In the genomic region with DNA sequence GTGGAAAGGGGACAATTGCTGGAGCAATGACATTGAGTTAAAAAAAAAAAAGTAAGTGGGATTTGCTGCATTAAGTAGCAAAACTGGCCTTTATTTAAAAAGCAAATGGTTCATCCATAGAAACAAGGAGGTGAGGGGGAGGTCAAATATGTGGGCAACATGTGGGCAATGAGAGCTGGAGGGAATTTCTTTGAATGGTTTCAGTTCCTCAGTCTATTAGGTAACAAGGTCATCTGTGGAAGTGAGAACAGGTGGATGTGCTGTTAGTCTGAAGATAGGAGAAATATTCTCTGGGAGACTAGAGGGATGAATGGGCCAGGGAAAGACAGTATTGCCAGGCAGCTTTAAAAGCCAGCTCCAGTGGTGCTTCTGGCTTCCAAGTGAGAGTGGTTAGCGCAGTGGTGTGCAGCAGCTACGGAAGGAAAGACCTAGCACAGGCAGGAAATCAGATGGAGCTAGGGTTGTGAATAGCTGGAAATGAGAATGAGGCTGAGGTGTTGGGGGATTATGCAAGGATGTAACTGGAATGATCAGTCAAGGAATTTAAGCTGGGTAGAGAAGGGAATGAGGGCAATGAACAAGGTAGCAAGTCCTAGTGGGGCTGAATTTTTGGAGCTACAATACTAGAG, we compare ENCODE assay signal across 18 cellular contexts.
DNase-seq lines count a peak whose midpoint lies in the region; ATAC-seq, FAIRE-seq and TF ChIP-seq lines count a peak whose summit lies in the region.
"Had no signal": no experiment of that assay in that cellular context is flagged by ENCODE, and none has a peak within 500 bp of the region (broad histone marks: within the 10 kb centered on the region; RNA-seq: fewer than 3 reads in every experiment).

No MANE protein-coding gene starts in this region.

- POLR2A ChIA-PET in GM12878 (lab: Charles Lee) = no interaction called here

- H3K27me3 ChIP-seq in GM12878 (replicated peaks in 1 of 2; ENCODE audit: control insufficient read depth in 2 of 2, insufficient read depth in 2 of 2, low read length in 1 of 2) = no peaks in the 10 kb centered on the region
- H3K27me3 ChIP-seq: foreskin keratinocyte had no signal

- H3K4me2 ChIP-seq in GM12878 (ENCODE audit: control insufficient read depth, insufficient read depth) = peak overlapping the region; percentile 50; the same call in 1 of the 2 replicates

- WGBS in GM12878 (ENCODE audit: insufficient coverage, insufficient replicate concordance, low lambda C conversion rate, missing lambda C conversion rate) = 0% methylated on average over 2 of the region's 2 CpGs

- DNase-seq in GM12865 (ENCODE audit: low read depth) = peak; percentile 18
- peak; percentile 15 for DNase-seq in GM12878 (ENCODE audit: low read depth, low spot score)
- DNase-seq in NCI-H345 (lab: John Stamatoyannopoulos, UW) = no peak
- DNase-seq in posterior vena cava (ENCODE audit: low spot score) = no peak
- no peak for DNase-seq in Kasumi-1 (lab: John Stamatoyannopoulos, UW)
- DNase-seq in activated CD8-positive, alpha-beta memory T cell treated with anti-CD3 and anti-CD28 coated beads, Interleukin-2, amount 50 U/mL, for 48 hours = no peak
- DNase-seq: cerebellar nuclear complex, EL, foreskin keratinocyte, naive B cell, NCI-H1436, NCI-H2171, NCI-H526 treated with DMSO at 0.1 percent for 48 hours, right cardiac atrium, Right ventricle myocardium superior had no signal

- TF ChIP-seq EP300 in GM12878 (IDR thresholded peaks at IDR 0.05; ENCODE audit: borderline replicate concordance in 1 of 2, control insufficient read depth in 1 of 2, low read depth in 2 of 2, low read length in 2 of 2) = peak; percentile 73 to 79; a peak in 2 of 4 replicates

- H4K20me1 ChIP-seq in GM12878 (ENCODE audit: control insufficient read depth, insufficient read depth) = no peaks in the 10 kb centered on the region

- ATAC-seq in GM19397 (IDR thresholded peaks at IDR 0.05; ENCODE audit: unreplicated experiment) = peak; percentile 45
- peak; percentile 54 for ATAC-seq in HG03095 (IDR thresholded peaks at IDR 0.05; ENCODE audit: unreplicated experiment)
- ATAC-seq in GM12878 = peak; percentile 85
- ATAC-seq: foreskin keratinocyte had no signal

- TF ChIP-seq RAD21 in GM12878 (IDR thresholded peaks at IDR 0.05; ENCODE audit: insufficient read depth, low read depth, low read length) = no peak

- no TSS peak for BruUV-seq in GM12878 (replicated peaks; lab: Mats Ljungman, UMichigan)

- H3K4me3 ChIP-seq in GM12865 (ENCODE audit: low read depth, low read length) = no peak overlapping the region
- no peak overlapping the region for H3K4me3 ChIP-seq in GM12878

- H2AFZ ChIP-seq in GM12878 (ENCODE audit: control insufficient read depth, low read depth, low read length) = no peak overlapping the region

- SMC1A ChIA-PET in GM12878 (lab: Charles Lee; ENCODE audit: uncharacterized antibody, unreplicated experiment) = interaction anchor here (0.9 to 1.4 kb wide), 5 partner anchors 9 to 27 kb away, joined by 3 to 4 read pairs (median 3); no protein-coding TSS in a partner anchor

- H3K9me3 ChIP-seq in GM12878 (replicated peaks; ENCODE audit: control insufficient read depth, insufficient read depth, low read length) = no peaks in the 10 kb centered on the region

- no peaks in the 10 kb centered on the region for H3K4me1 ChIP-seq in GM12878 (ENCODE audit: control insufficient read depth, insufficient read depth, low read length)
- H3K4me1 ChIP-seq: foreskin keratinocyte had no signal

- no peaks in the 10 kb centered on the region for H3K36me3 ChIP-seq in GM12878 (ENCODE audit: control insufficient read depth in 2 of 2, insufficient read depth in 2 of 2, low read length in 1 of 2)

- H3K79me2 ChIP-seq in GM12878 (ENCODE audit: control insufficient read depth, insufficient read depth, low read length) = no peaks in the 10 kb centered on the region

- intact Hi-C loops in GM12878 (cut with micrococcal nuclease; ENCODE audit: unreplicated experiment) = no loop called here
- intact Hi-C loops in posterior vena cava (cut with DNase I) = no loop called here

- CTCF ChIA-PET in GM12878 (lab: Yijun Ruan, JAX) = interaction anchor here (0.7 to 1.6 kb wide), 2 partner anchors 22 to 1728 kb away, joined by 3 to 4 read pairs; no protein-coding TSS in a partner anchor

- no peak for FAIRE-seq in GM12878 (lab: Jason Lieb, UNC)
- FAIRE-seq: keratinocyte had no signal

- no peak for TF ChIP-seq CTCF in GM12865 (IDR thresholded peaks at IDR 0.05; ENCODE audit: insufficient read depth, low read depth, low read length, missing control alignments)
- TF ChIP-seq CTCF in GM12878 (IDR thresholded peaks at IDR 0.05 in 2 of 3, conservative IDR thresholded peaks at IDR 0.05 in 1 of 3; ENCODE audit: control insufficient read depth in 2 of 3, extremely low read depth in 1 of 3, insufficient read depth in 1 of 3, low read depth in 3 of 3, low read length in 3 of 3) = no peak

- RAD21 ChIA-PET in GM12878 (lab: Charles Lee; ENCODE audit: unreplicated experiment) = no interaction called here

- no peak for TF ChIP-seq POLR2A in GM12878 (IDR thresholded peaks at IDR 0.05; ENCODE audit: low read depth, low read length)

- in situ Hi-C loops in GM12878 (cut with MboI) = no loop called here

- no peak overlapping the region for H3K9ac ChIP-seq in GM12878 (ENCODE audit: control insufficient read depth, insufficient read depth, low read length)

- no peak overlapping the region for H3K27ac ChIP-seq in GM12878 (ENCODE audit: control insufficient read depth, insufficient read depth)
- H3K27ac ChIP-seq: foreskin keratinocyte had no signal

TF ChIP-seq in GM12878, 131 proteins besides CTCF, POLR2A, EP300 and RAD21 (continues in another document):
- no peak for TF ChIP-seq ATF7 (IDR thresholded peaks at IDR 0.05; ENCODE audit: low read depth)
- TF ChIP-seq, protein P1, sequence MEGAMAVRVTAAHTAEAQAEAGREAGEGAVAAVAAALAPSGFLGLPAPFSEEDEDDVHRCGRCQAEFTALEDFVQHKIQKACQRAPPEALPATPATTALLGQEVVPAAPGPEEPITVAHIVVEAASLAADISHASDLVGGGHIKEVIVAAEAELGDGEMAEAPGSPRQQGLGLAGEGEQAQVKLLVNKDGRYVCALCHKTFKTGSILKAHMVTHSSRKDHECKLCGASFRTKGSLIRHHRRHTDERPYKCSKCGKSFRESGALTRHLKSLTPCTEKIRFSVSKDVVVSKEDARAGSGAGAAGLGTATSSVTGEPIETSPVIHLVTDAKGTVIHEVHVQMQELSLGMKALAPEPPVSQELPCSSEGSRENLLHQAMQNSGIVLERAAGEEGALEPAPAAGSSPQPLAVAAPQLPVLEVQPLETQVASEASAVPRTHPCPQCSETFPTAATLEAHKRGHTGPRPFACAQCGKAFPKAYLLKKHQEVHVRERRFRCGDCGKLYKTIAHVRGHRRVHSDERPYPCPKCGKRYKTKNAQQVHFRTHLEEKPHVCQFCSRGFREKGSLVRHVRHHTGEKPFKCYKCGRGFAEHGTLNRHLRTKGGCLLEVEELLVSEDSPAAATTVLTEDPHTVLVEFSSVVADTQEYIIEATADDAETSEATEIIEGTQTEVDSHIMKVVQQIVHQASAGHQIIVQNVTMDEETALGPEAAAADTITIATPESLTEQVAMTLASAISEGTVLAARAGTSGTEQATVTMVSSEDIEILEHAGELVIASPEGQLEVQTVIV (IDR thresholded peaks at IDR 0.05; ENCODE audit: borderline replicate concordance, partially characterized antibody) = no peak
- TF ChIP-seq IKZF2 (IDR thresholded peaks at IDR 0.05) = peak; percentile 65 to 70
- TF ChIP-seq DPF2 (IDR thresholded peaks at IDR 0.05) = peak; percentile 72
- TF ChIP-seq TBL1XR1 (IDR thresholded peaks at IDR 0.05; ENCODE audit: low read depth, low read length) = 0 out of 2 replicates have a peak, but pooled peaks have one; percentile 62
- TF ChIP-seq TCF12 (IDR thresholded peaks at IDR 0.05; ENCODE audit: low read depth, low read length) = 0 out of 2 replicates have a peak, but pooled peaks have one; percentile 43
- TF ChIP-seq RFX5 (IDR thresholded peaks at IDR 0.05; ENCODE audit: low read depth, low read length) = no peak
- TF ChIP-seq, protein P2, sequence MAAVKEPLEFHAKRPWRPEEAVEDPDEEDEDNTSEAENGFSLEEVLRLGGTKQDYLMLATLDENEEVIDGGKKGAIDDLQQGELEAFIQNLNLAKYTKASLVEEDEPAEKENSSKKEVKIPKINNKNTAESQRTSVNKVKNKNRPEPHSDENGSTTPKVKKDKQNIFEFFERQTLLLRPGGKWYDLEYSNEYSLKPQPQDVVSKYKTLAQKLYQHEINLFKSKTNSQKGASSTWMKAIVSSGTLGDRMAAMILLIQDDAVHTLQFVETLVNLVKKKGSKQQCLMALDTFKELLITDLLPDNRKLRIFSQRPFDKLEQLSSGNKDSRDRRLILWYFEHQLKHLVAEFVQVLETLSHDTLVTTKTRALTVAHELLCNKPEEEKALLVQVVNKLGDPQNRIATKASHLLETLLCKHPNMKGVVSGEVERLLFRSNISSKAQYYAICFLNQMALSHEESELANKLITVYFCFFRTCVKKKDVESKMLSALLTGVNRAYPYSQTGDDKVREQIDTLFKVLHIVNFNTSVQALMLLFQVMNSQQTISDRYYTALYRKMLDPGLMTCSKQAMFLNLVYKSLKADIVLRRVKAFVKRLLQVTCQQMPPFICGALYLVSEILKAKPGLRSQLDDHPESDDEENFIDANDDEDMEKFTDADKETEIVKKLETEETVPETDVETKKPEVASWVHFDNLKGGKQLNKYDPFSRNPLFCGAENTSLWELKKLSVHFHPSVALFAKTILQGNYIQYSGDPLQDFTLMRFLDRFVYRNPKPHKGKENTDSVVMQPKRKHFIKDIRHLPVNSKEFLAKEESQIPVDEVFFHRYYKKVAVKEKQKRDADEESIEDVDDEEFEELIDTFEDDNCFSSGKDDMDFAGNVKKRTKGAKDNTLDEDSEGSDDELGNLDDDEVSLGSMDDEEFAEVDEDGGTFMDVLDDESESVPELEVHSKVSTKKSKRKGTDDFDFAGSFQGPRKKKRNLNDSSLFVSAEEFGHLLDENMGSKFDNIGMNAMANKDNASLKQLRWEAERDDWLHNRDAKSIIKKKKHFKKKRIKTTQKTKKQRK (IDR thresholded peaks at IDR 0.05; ENCODE audit: low read depth, low read length) = no peak

Comparison
In these comparisons a context has a peak if more than half of its experiments do, and no peak if none do; other contexts are left out.
1. DNase-seq: peak in GM12865 (single experiment) and GM12878 (single experiment); none in NCI-H345 (single experiment), posterior vena cava (single experiment), Kasumi-1 (0 of 2) and activated CD8-positive, alpha-beta memory T cell treated with anti-CD3 and anti-CD28 coated beads, Interleukin-2, amount 50 U/mL, for 48 hours (single experiment).
2. Peak in every context shown above with its lines, with median percentiles within 50 percentile points of each other: ATAC-seq.